Comparison of ENCODE assay signal across 15 cellular contexts in genomic region chr4:121799208-121799823, GRCh38. TPM values are rescaled to one million over a fixed set of nuclear protein-coding genes. Genes with fewer than 3 reads are reported as not detected.
DNase-seq lines count a peak whose midpoint lies in the region; ATAC-seq, FAIRE-seq and TF ChIP-seq lines count a peak whose summit lies in the region.
"Had no signal": no experiment of that assay in that cellular context is flagged by ENCODE, and none has a peak within 500 bp of the region (broad histone marks: within the 10 kb centered on the region; RNA-seq: fewer than 3 reads in every experiment).

No MANE protein-coding gene starts in this region.

- peak overlapping the region; percentile 99 for H3K27ac Mint-ChIP-seq in activated CD4-positive, alpha-beta T cell treated with anti-CD3 and anti-CD28 coated beads for 36 hours
- no peak overlapping the region for H3K27ac Mint-ChIP-seq in progenitor cell of endocrine pancreas

- in situ Hi-C loops in K562 (cut with MboI) = no loop called here

- no peak for TF ChIP-seq POLR2A in K562 (conservative IDR thresholded peaks at IDR 0.05)

- H3K27ac ChIP-seq in MM.1S (ENCODE audit: low read length) (no peak overlapping the region), K562 (ENCODE audit: extremely low read depth, low read depth, low read length) (no peak overlapping the region)
- H3K27ac ChIP-seq: SJSA1 had no signal

- H3K9me3 Mint-ChIP-seq in activated CD4-positive, alpha-beta T cell treated with anti-CD3 and anti-CD28 coated beads for 36 hours (ENCODE audit: low read depth) = no peaks in the 10 kb centered on the region
- no peaks in the 10 kb centered on the region for H3K9me3 Mint-ChIP-seq in progenitor cell of endocrine pancreas (ENCODE audit: low read depth)

- no peak for TF ChIP-seq CTCF in MM.1S (IDR thresholded peaks at IDR 0.05; ENCODE audit: low read length)
- no peak for TF ChIP-seq CTCF in K562 (IDR thresholded peaks at IDR 0.05 in 2 of 3, conservative IDR thresholded peaks at IDR 0.05 in 1 of 3; ENCODE audit: insufficient read depth in 2 of 3, low read depth in 1 of 3, low read length in 3 of 3)
- TF ChIP-seq CTCF in progenitor cell of endocrine pancreas (IDR thresholded peaks at IDR 0.05; ENCODE audit: unreplicated experiment) = no peak

- no peak for ATAC-seq in activated CD4-positive, alpha-beta T cell treated with anti-CD3 and anti-CD28 coated beads for 36 hours
- ATAC-seq in K562 = no peak
- no peak for ATAC-seq in GM19397 (IDR thresholded peaks at IDR 0.05; ENCODE audit: unreplicated experiment)
- no peak for ATAC-seq in left cardiac atrium

- TF ChIP-seq EP300 in K562 (IDR thresholded peaks at IDR 0.05; ENCODE audit: low read length) = no peak

- H3K9me2 ChIP-seq in MM.1S (replicated peaks; ENCODE audit: insufficient read depth, low read length) = no peaks in the 10 kb centered on the region

- H3K27me3 ChIP-seq in MM.1S (replicated peaks; ENCODE audit: insufficient read depth, low read length) = no peaks in the 10 kb centered on the region
- no peaks in the 10 kb centered on the region for H3K27me3 ChIP-seq in K562 (ENCODE audit: control insufficient read depth in 2 of 2, insufficient read depth in 2 of 2, low read length in 2 of 2)
- H3K27me3 ChIP-seq: SJSA1, upper lobe of left lung had no signal

- H3K4me3 Mint-ChIP-seq in activated CD4-positive, alpha-beta T cell treated with anti-CD3 and anti-CD28 coated beads for 36 hours = peak overlapping the region; percentile 93
- peak overlapping the region; percentile 32 for H3K4me3 Mint-ChIP-seq in progenitor cell of endocrine pancreas (ENCODE audit: low read depth)

- DNase-seq in activated CD4-positive, alpha-beta T cell treated with anti-CD3 and anti-CD28 coated beads for 36 hours = no peak
- DNase-seq in activated CD4-positive, alpha-beta T cell treated with anti-CD3 and anti-CD28 coated beads, Interleukin-2, amount 50 U/mL, for 4 hours = no peak
- DNase-seq in MM.1S (peak; percentile 14), K562 (ENCODE audit: extremely low read depth in 1 of 4, low spot score in 3 of 4) (no peak), progenitor cell of endocrine pancreas (ENCODE audit: low spot score, unreplicated experiment) (no peak), ecto neural progenitor cell (ENCODE audit: low spot score) (no peak), left cardiac atrium (no peak)
- DNase-seq: activated CD4-positive, CD25-positive, alpha-beta regulatory T cell treated with anti-CD3 and anti-CD28 coated beads, Interleukin-2, amount 50 U/mL, for 72 hours; amniotic stem cell; DMS79 treated with DMSO at 0.1 percent for 48 hours; NCI-H187 treated with DMSO at 0.1 percent for 48 hours; upper lobe of left lung had no signal

- POLR2A ChIA-PET in activated CD4-positive, alpha-beta T cell treated with anti-CD3 and anti-CD28 coated beads for 36 hours (lab: Charles Lee) = no interaction called here
- POLR2A ChIA-PET in K562 (lab: Yijun Ruan, JAX) = interaction anchor here (1.1 to 1.3 kb wide), 3 partner anchors 9 to 103 kb away, joined by 3 to 5 read pairs (median 4); partner anchors contain the start of gene ANXA5

- H3K36me3 ChIP-seq in MM.1S (replicated peaks; ENCODE audit: insufficient read depth, low read length) = no peaks in the 10 kb centered on the region; the same call in 1 of the 2 replicates
- H3K36me3 ChIP-seq in K562 (ENCODE audit: control insufficient read depth, insufficient read depth, low read length) = peaks cover 27% of the 10 kb centered on the region

- no peaks in the 10 kb centered on the region for H3K9me1 ChIP-seq in K562 (ENCODE audit: control insufficient read depth, insufficient read depth, low read length)

- 48% methylated on average over 2 of the region's 2 CpGs for WGBS in K562 (ENCODE audit: insufficient coverage, low coverage, missing lambda C conversion rate)

- intact Hi-C loops in activated CD4-positive, alpha-beta T cell treated with anti-CD3 and anti-CD28 coated beads for 36 hours (cut with DNase I, micrococcal nuclease) = no loop called here
- intact Hi-C loops in K562 (cut with micrococcal nuclease) = no loop called here
- intact Hi-C loops in left cardiac atrium (cut with DNase I) = no loop called here

- no TSS peak for BruUV-seq in K562 (replicated peaks; lab: Mats Ljungman, UMichigan)

- peaks cover 22% of the 10 kb centered on the region for H3K36me3 Mint-ChIP-seq in activated CD4-positive, alpha-beta T cell treated with anti-CD3 and anti-CD28 coated beads for 36 hours (ENCODE audit: low read depth)
- peaks cover 2% of the 10 kb centered on the region for H3K36me3 Mint-ChIP-seq in progenitor cell of endocrine pancreas (ENCODE audit: insufficient read depth)

- H3K9ac ChIP-seq in MM.1S (ENCODE audit: low read length) (no peak overlapping the region), K562 (ENCODE audit: insufficient read depth in 1 of 2, low read depth in 2 of 2, low read length in 2 of 2) (peak overlapping the region in 1 of 2 experiments; percentile 98; a peak in 1 of 4 replicates)

- no peak for FAIRE-seq in K562 (lab: Jason Lieb, UNC)
- FAIRE-seq: frontal cortex had no signal

- peaks cover 28% of the 10 kb centered on the region for H3K4me1 ChIP-seq in MM.1S (ENCODE audit: low read length)
- peaks cover 8 to 19% of the 10 kb centered on the region in 2 experiments; a peak in 3 of 5 replicates for H3K4me1 ChIP-seq in K562 (replicated peaks in 1 of 2; ENCODE audit: control insufficient read depth in 2 of 2, insufficient read depth in 2 of 2, low read length in 2 of 2)

- H4K20me1 ChIP-seq in MM.1S (ENCODE audit: insufficient read depth, low read length) = no peaks in the 10 kb centered on the region
- no peaks in the 10 kb centered on the region for H4K20me1 ChIP-seq in K562 (replicated peaks; ENCODE audit: control insufficient read depth, insufficient read depth, low read length)

- H3K4me2 ChIP-seq in MM.1S (ENCODE audit: low read depth, low read length) (peak overlapping the region; percentile 81), K562 (ENCODE audit: insufficient read depth, low read length) (peak overlapping the region; percentile 94; the same call in 1 of the 2 replicates)

- H3K9me3 ChIP-seq in MM.1S (replicated peaks; ENCODE audit: insufficient read depth, low read length) (no peaks in the 10 kb centered on the region), K562 (replicated peaks; ENCODE audit: control insufficient read depth, insufficient read depth, low read depth, low read length) (no peaks in the 10 kb centered on the region)
- H3K9me3 ChIP-seq: SJSA1, upper lobe of left lung had no signal

- H3K4me3 ChIP-seq in MM.1S (ENCODE audit: low read length) (no peak overlapping the region), K562 (no peak overlapping the region)
- H3K4me3 ChIP-seq: SJSA1, upper lobe of left lung had no signal

- H3F3A ChIP-seq in MM.1S (ENCODE audit: insufficient read depth, low read length) = peaks cover 17% of the 10 kb centered on the region

- H3K79me2 ChIP-seq in MM.1S (ENCODE audit: low read length) = peaks cover 24% of the 10 kb centered on the region
- peaks cover 27% of the 10 kb centered on the region for H3K79me2 ChIP-seq in K562 (ENCODE audit: control insufficient read depth, insufficient read depth, low read length)

- TF ChIP-seq RAD21 in K562 (CRISPR knock-in tag; conservative IDR thresholded peaks at IDR 0.05 in 1 of 2, IDR thresholded peaks at IDR 0.05 in 1 of 2) = no peak

- H2AFZ ChIP-seq in MM.1S (ENCODE audit: low read length) (no peak overlapping the region), K562 (ENCODE audit: low read depth, low read length) (peak overlapping the region; percentile 99)

- CTCF ChIA-PET in activated CD4-positive, alpha-beta T cell treated with anti-CD3 and anti-CD28 coated beads for 36 hours (lab: Charles Lee) = interaction anchor here (0.6 to 0.8 kb wide), 2 partner anchors 12 to 743 kb away, joined by 3 read pairs; no protein-coding TSS in a partner anchor
- CTCF ChIA-PET in K562 (lab: Yijun Ruan, JAX; ENCODE audit: low intra/inter-chr PET ratio) = no interaction called here

- H3K27me3 Mint-ChIP-seq in activated CD4-positive, alpha-beta T cell treated with anti-CD3 and anti-CD28 coated beads for 36 hours = no peaks in the 10 kb centered on the region
- H3K27me3 Mint-ChIP-seq in progenitor cell of endocrine pancreas = peaks cover 6% of the 10 kb centered on the region

- peaks cover 43% of the 10 kb centered on the region for H3K4me1 Mint-ChIP-seq in activated CD4-positive, alpha-beta T cell treated with anti-CD3 and anti-CD28 coated beads for 36 hours
- H3K4me1 Mint-ChIP-seq in progenitor cell of endocrine pancreas (ENCODE audit: low read depth) = peaks cover 21% of the 10 kb centered on the region

RNA-seq across cellular contexts. Expression of gene EXOSC9, which starts 1.8 kb away (rescaled TPM):
- total RNA-seq in activated CD4-positive, alpha-beta T cell treated with anti-CD3 and anti-CD28 coated beads for 36 hours = 10 to 100 TPM; 85.4 to 94.5 TPM
- 51.5 and 75.8 TPM in 2 replicates for total RNA-seq in K562 (2011; cell fraction: chromatin; rRNA removed; ENCODE audit: low replicate concordance)
- 31.0 and 31.2 TPM in 2 replicates for total RNA-seq in K562 (2011; cell fraction: nucleolus; rRNA removed)
- 29.8 and 46.2 TPM in 2 replicates for total RNA-seq in K562 (2011; cell fraction: nucleoplasm; rRNA removed)
- 70.2 and 89.5 TPM in 2 replicates for total RNA-seq in K562 (2014; rRNA removed)
- total RNA-seq in K562 (2014; rRNA removed; fragmentation: Illumina TruSeq; extraction: Trizol) = 118 and 143 TPM in 2 replicates
- 103 and 111 TPM in 2 replicates for total RNA-seq in K562 (2015; rRNA removed; fragmentation: Illumina TruSeq; extraction: Trizol)
- 64.7 and 68.0 TPM in 2 replicates for total RNA-seq in K562 (2021)
- polyA plus RNA-seq in K562 (2011; rRNA removed) = 92.7 and 115 TPM in 2 replicates
- 22.9 and 38.9 TPM in 2 replicates for polyA plus RNA-seq in K562 (2011; cell fraction: cytosol; rRNA removed)
- polyA plus RNA-seq in K562 (2011; cell fraction: nucleus; rRNA removed) = 47.5 and 67.6 TPM in 2 replicates
- 50.3 and 74.6 TPM in 2 replicates for polyA plus RNA-seq in K562 (2012)
- 121 and 130 TPM in 2 replicates for polyA plus RNA-seq in K562 (2014; fragmentation: Illumina TruSeq; extraction: Trizol)
- polyA plus RNA-seq in K562 (2014; fragmentation: Nextera tagmentation; extraction: Ambion mirVana) = 100 to 1,000 TPM; 157 to 166 TPM
- polyA plus RNA-seq in K562 (2014; rRNA removed) = 100 and 105 TPM in 2 replicates
- polyA minus RNA-seq in K562 (2011; rRNA and poly(A)+ RNA removed) = 114 and 134 TPM in 2 replicates
- polyA minus RNA-seq in K562 (2011; cell fraction: cytosol; rRNA and poly(A)+ RNA removed) = 31.6 and 57.5 TPM in 2 replicates
- polyA minus RNA-seq in K562 (2011; cell fraction: nucleus; rRNA and poly(A)+ RNA removed) = 42.5 and 63.4 TPM in 2 replicates
- 33.6 and 35.9 TPM in 2 replicates for total RNA-seq in progenitor cell of endocrine pancreas
- 10 to 100 TPM; 11.0 to 15.1 TPM for total RNA-seq in left cardiac atrium

RNA-seq across cellular contexts. Expression of gene CCNA2, which starts 24.4 kb away (rescaled TPM):
- 100 to 1,000 TPM; 113 to 118 TPM for total RNA-seq in activated CD4-positive, alpha-beta T cell treated with anti-CD3 and anti-CD28 coated beads for 36 hours
- total RNA-seq in K562 (2011; cell fraction: chromatin; rRNA removed; ENCODE audit: low replicate concordance) = 15.4 and 28.6 TPM in 2 replicates
- 22.8 and 24.7 TPM in 2 replicates for total RNA-seq in K562 (2011; cell fraction: nucleolus; rRNA removed)
- 26.8 and 30.0 TPM in 2 replicates for total RNA-seq in K562 (2011; cell fraction: nucleoplasm; rRNA removed)
- 154 and 173 TPM in 2 replicates for total RNA-seq in K562 (2014; rRNA removed)
- total RNA-seq in K562 (2014; rRNA removed; fragmentation: Illumina TruSeq; extraction: Trizol) = 197 and 225 TPM in 2 replicates
- total RNA-seq in K562 (2015; rRNA removed; fragmentation: Illumina TruSeq; extraction: Trizol) = 174 and 190 TPM in 2 replicates
- 147 TPM in 2 replicates for total RNA-seq in K562 (2021)
- polyA plus RNA-seq in K562 (2011; rRNA removed) = 141 and 192 TPM in 2 replicates
- polyA plus RNA-seq in K562 (2011; cell fraction: cytosol; rRNA removed) = 89.4 and 97.5 TPM in 2 replicates
- polyA plus RNA-seq in K562 (2011; cell fraction: nucleus; rRNA removed) = 36.4 and 53.0 TPM in 2 replicates
- 99.1 and 103 TPM in 2 replicates for polyA plus RNA-seq in K562 (2012)
- polyA plus RNA-seq in K562 (2014; fragmentation: Illumina TruSeq; extraction: Trizol) = 162 and 194 TPM in 2 replicates
- polyA plus RNA-seq in K562 (2014; fragmentation: Nextera tagmentation; extraction: Ambion mirVana) = 10 to 100 TPM; 37.1 to 47.8 TPM
- 110 and 122 TPM in 2 replicates for polyA plus RNA-seq in K562 (2014; rRNA removed)
- polyA minus RNA-seq in K562 (2011; rRNA and poly(A)+ RNA removed) = 207 and 226 TPM in 2 replicates
- polyA minus RNA-seq in K562 (2011; cell fraction: cytosol; rRNA and poly(A)+ RNA removed) = 92.9 and 104 TPM in 2 replicates
- 25.4 and 41.9 TPM in 2 replicates for polyA minus RNA-seq in K562 (2011; cell fraction: nucleus; rRNA and poly(A)+ RNA removed)
- 24.6 and 27.3 TPM in 2 replicates for total RNA-seq in progenitor cell of endocrine pancreas
- total RNA-seq in left cardiac atrium = 1 to 10 TPM in 1 of 2 donors, under 1 TPM in 1; 0.26 to 1.7 TPM

RNA-seq across cellular contexts. Expression of gene SMIM43, which starts 34.4 kb away (rescaled TPM):
- not detected for total RNA-seq in activated CD4-positive, alpha-beta T cell treated with anti-CD3 and anti-CD28 coated beads for 36 hours
- total RNA-seq in K562 (2011; cell fraction: chromatin; rRNA removed; ENCODE audit: low replicate concordance) = not detected in 2 replicates
- total RNA-seq in K562 (2011; cell fraction: nucleolus; rRNA removed) = not detected in 2 replicates
- total RNA-seq in K562 (2011; cell fraction: nucleoplasm; rRNA removed) = not detected in 2 replicates
- total RNA-seq in K562 (2014; rRNA removed) (not detected in 2 replicates), K562 (2014; rRNA removed; fragmentation: Illumina TruSeq; extraction: Trizol) (not detected in 2 replicates), K562 (2015; rRNA removed; fragmentation: Illumina TruSeq; extraction: Trizol) (not detected in 2 replicates), K562 (2021) (not detected in 2 replicates), progenitor cell of endocrine pancreas (not detected in 2 replicates), left cardiac atrium (not detected)
- polyA plus RNA-seq in K562 (2011; rRNA removed) (not detected in 2 replicates), K562 (2014; fragmentation: Illumina TruSeq; extraction: Trizol) (not detected in 2 replicates), K562 (2014; fragmentation: Nextera tagmentation; extraction: Ambion mirVana) (not detected), K562 (2014; rRNA removed) (not detected in 2 replicates)
- polyA plus RNA-seq in K562 (2011; cell fraction: cytosol; rRNA removed) = not detected in 2 replicates
- not detected in 2 replicates for polyA plus RNA-seq in K562 (2011; cell fraction: nucleus; rRNA removed)
- not detected in 2 replicates for polyA plus RNA-seq in K562 (2012)
- polyA minus RNA-seq in K562 (2011; rRNA and poly(A)+ RNA removed) = not detected in 2 replicates
- not detected in 2 replicates for polyA minus RNA-seq in K562 (2011; cell fraction: cytosol; rRNA and poly(A)+ RNA removed)
- not detected in 2 replicates for polyA minus RNA-seq in K562 (2011; cell fraction: nucleus; rRNA and poly(A)+ RNA removed)
- total RNA-seq: upper lobe of left lung had no signal
